Comparison of ENCODE assay signal across 23 cellular contexts in genomic region chr6:136319732-136320131, GRCh38.
"Had no signal": no experiment of that assay in that cellular context is flagged by ENCODE, and none has a peak within 500 bp of the region (broad histone marks: within the 10 kb centered on the region; RNA-seq: fewer than 3 reads in every experiment).

No MANE protein-coding gene starts in this region.

- H3K36me3 Mint-ChIP-seq: naive thymus-derived CD8-positive, alpha-beta T cell; stimulated activated naive B cell treated with anti-CD40 and anti-IgM and Interleukin-4, amounts not matched to agents 10 μg/mL and 1 μg/mL and 100 μg/mL, for 72 hours had no signal

- DNase-seq: gastrocnemius medialis; heart right ventricle; hypothalamus; kidney glomerular epithelial cell; mesendoderm; naive thymus-derived CD8-positive, alpha-beta T cell; psoas muscle; retina; spleen; stimulated activated CD4-positive, alpha-beta T cell treated with anti-CD3 and anti-CD28 coated beads, Interleukin-15, amount 100 ng/mL, for 24 hours; stimulated activated CD4-positive, alpha-beta T cell treated with anti-CD3 and anti-CD28 coated beads, Interleukin-1b, Interleukin-23, amount 100 ng/mL, for 48 hours; stimulated activated CD4-positive, alpha-beta T cell treated with anti-CD3 and anti-CD28 coated beads, Interleukin-4, amount 100 ng/mL, for 24 hours; stimulated activated naive B cell treated with anti-CD40 and anti-IgM and Interleukin-4, amounts not matched to agents 10 μg/mL and 1 μg/mL and 100 μg/mL, for 72 hours; stomach; substantia nigra; transverse colon had no signal

- H3K4me3 ChIP-seq: gastrocnemius medialis, heart right ventricle, psoas muscle, spleen, stomach, thoracic aorta, transverse colon had no signal

- H3K27ac Mint-ChIP-seq: dendritic cell treated with granulocyte-macrophage colony-stimulating factor and Interleukin-4, amounts not matched to agents 40 ng/mL and 50 ng/mL, for 4 days; naive thymus-derived CD8-positive, alpha-beta T cell; stimulated activated naive B cell treated with anti-CD40 and anti-IgM and Interleukin-4, amounts not matched to agents 10 μg/mL and 1 μg/mL and 100 μg/mL, for 72 hours had no signal

- H3K36me3 ChIP-seq: gastrocnemius medialis, heart right ventricle, neutrophil, spleen, stomach, thoracic aorta, transverse colon had no signal

- H3K4me1 ChIP-seq: gastrocnemius medialis, psoas muscle, spleen, transverse colon had no signal

- H3K27ac ChIP-seq: gastrocnemius medialis, heart right ventricle, neutrophil, psoas muscle, spleen, stomach, thoracic aorta, transverse colon had no signal

- FAIRE-seq: colon, endothelial cell of umbilical vein, islet of Langerhans had no signal

- ATAC-seq: gastrocnemius medialis; heart right ventricle; naive thymus-derived CD8-positive, alpha-beta T cell; psoas muscle; sciatic nerve; stimulated activated naive B cell treated with anti-CD40 and anti-IgM and Interleukin-4, amounts not matched to agents 10 μg/mL and 1 μg/mL and 100 μg/mL, for 72 hours had no signal

- H3K9me3 ChIP-seq: gastrocnemius medialis, heart right ventricle, neutrophil, psoas muscle, spleen, stomach, thoracic aorta, transverse colon had no signal

- H3K4me1 Mint-ChIP-seq: naive thymus-derived CD8-positive, alpha-beta T cell; stimulated activated naive B cell treated with anti-CD40 and anti-IgM and Interleukin-4, amounts not matched to agents 10 μg/mL and 1 μg/mL and 100 μg/mL, for 72 hours had no signal

- H3K27me3 Mint-ChIP-seq: dendritic cell treated with granulocyte-macrophage colony-stimulating factor and Interleukin-4, amounts not matched to agents 40 ng/mL and 50 ng/mL, for 4 days; naive thymus-derived CD8-positive, alpha-beta T cell; stimulated activated naive B cell treated with anti-CD40 and anti-IgM and Interleukin-4, amounts not matched to agents 10 μg/mL and 1 μg/mL and 100 μg/mL, for 72 hours had no signal

- H3K27me3 ChIP-seq: gastrocnemius medialis, heart right ventricle, neutrophil, spleen, stomach, transverse colon had no signal

- H3K9me3 Mint-ChIP-seq: dendritic cell treated with granulocyte-macrophage colony-stimulating factor and Interleukin-4, amounts not matched to agents 40 ng/mL and 50 ng/mL, for 4 days; naive thymus-derived CD8-positive, alpha-beta T cell; stimulated activated naive B cell treated with anti-CD40 and anti-IgM and Interleukin-4, amounts not matched to agents 10 μg/mL and 1 μg/mL and 100 μg/mL, for 72 hours had no signal

- H3K4me3 Mint-ChIP-seq: dendritic cell treated with granulocyte-macrophage colony-stimulating factor and Interleukin-4, amounts not matched to agents 40 ng/mL and 50 ng/mL, for 4 days; naive thymus-derived CD8-positive, alpha-beta T cell; stimulated activated naive B cell treated with anti-CD40 and anti-IgM and Interleukin-4, amounts not matched to agents 10 μg/mL and 1 μg/mL and 100 μg/mL, for 72 hours had no signal
